Comparison of ENCODE assay signal across 36 cellular contexts in the genomic region with DNA sequence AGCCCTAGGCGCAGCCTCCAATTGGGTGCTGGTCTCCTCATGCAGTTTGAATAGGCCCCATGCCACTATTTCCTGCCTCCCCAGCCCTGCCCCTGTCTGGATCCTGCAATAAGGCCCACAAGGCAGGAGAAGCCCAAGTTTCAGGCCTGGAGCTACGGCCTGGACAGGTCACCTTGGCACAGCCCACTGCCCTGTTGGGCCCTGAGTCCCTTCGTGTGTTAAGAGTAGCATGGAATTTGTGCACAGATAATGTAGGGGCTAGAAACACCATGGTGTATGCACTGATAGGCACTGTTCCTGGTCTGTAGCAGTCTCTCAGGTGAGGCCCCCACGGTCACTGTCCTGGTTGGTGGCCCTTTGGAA. TPM values are rescaled to one million over a fixed set of nuclear protein-coding genes. Genes with fewer than 3 reads are reported as not detected.
"Had no signal": no experiment of that assay in that cellular context is flagged by ENCODE, and none has a peak within 500 bp of the region (broad histone marks: within the 10 kb centered on the region; RNA-seq: fewer than 3 reads in every experiment).

No MANE protein-coding gene starts in this region.

- H3K9me3 ChIP-seq: adrenal gland, body of pancreas, breast epithelium had no signal

- H3K4me1 Mint-ChIP-seq: activated B cell treated with CpG ODN at 0.5 μM for 24 hours had no signal

- H3K4me3 Mint-ChIP-seq: activated B cell treated with CpG ODN at 0.5 μM for 24 hours; activated CD4-positive, alpha-beta memory T cell treated with anti-CD3 and anti-CD28 coated beads for 36 hours; activated CD8-positive, alpha-beta T cell treated with anti-CD3 and anti-CD28 coated beads for 36 hours; activated naive CD4-positive, alpha-beta T cell treated with anti-CD3 and anti-CD28 coated beads for 36 hours; activated naive CD8-positive, alpha-beta T cell treated with anti-CD3 and anti-CD28 coated beads for 36 hours; activated T-cell treated with anti-CD3 and anti-CD28 coated beads, Interleukin-2, amount 50 U/mL, for 4 hours; activated T-cell treated with anti-CD3 and anti-CD28 coated beads, Interleukin-2, amount 50 U/mL, for 72 hours; activated T-helper 1 cell treated with anti-CD3 and anti-CD28 coated beads, Interleukin-12 subunit alpha, Interleukin-12 subunit beta, Interleukin-2, Interleukin-4 antibody, amounts not matched to agents 30 ng/mL and 10 ng/mL and 1 ng/mL, durations not matched to agents 14 hours and 24 hours and 36 hours; activated T-helper 17 cell treated with anti-CD3 and anti-CD28 coated beads, Interleukin-2, amount 50 U/mL, for 72 hours; T-helper 1 cell treated with Interleukin-12 subunit alpha and Interleukin-12 subunit beta and Interleukin-4 antibody, amounts not matched to agents 30 μg/mL and 1 μg/mL, for 36 hours; T-helper 2 cell treated with Interferon-gamma antibody and Interleukin-4, amounts not matched to agents 5 μg/mL and 100 μg/mL, for 36 hours had no signal

- H3K4me1 ChIP-seq: adrenal gland, body of pancreas, breast epithelium had no signal

- DNase-seq: activated B cell treated with CpG ODN at 0.5 μM for 24 hours; activated CD4-positive, alpha-beta memory T cell treated with anti-CD3 and anti-CD28 coated beads for 36 hours; activated CD4-positive, alpha-beta T cell treated with anti-CD3 and anti-CD28 coated beads for 4 hours; activated CD4-positive, alpha-beta T cell treated with anti-CD3 and anti-CD28 coated beads, Interleukin-2, amount 50 U/mL, for 1 hour; activated CD4-positive, alpha-beta T cell treated with anti-CD3 and anti-CD28 coated beads, Interleukin-2, amount 50 U/mL, for 4 hours; activated CD4-positive, CD25-positive, alpha-beta regulatory T cell treated with anti-CD3 and anti-CD28 coated beads, Interleukin-2, amount 50 U/mL, for 72 hours; activated CD8-positive, alpha-beta memory T cell treated with anti-CD3 and anti-CD28 coated beads, Interleukin-2, amount 50 U/mL, for 4 hours; activated CD8-positive, alpha-beta T cell treated with anti-CD3 and anti-CD28 coated beads for 36 hours; activated effector memory CD4-positive, alpha-beta T cell treated with anti-CD3 and anti-CD28 coated beads, Interleukin-2, amount 50 U/mL, for 16 hours; activated gamma-delta T cell treated with Interleukin-2 at 50 U/mL for 16 hours; activated naive CD4-positive, alpha-beta T cell; activated naive CD4-positive, alpha-beta T cell treated with anti-CD3 and anti-CD28 coated beads for 36 hours; activated naive CD4-positive, alpha-beta T cell treated with anti-CD3 and anti-CD28 coated beads, Interleukin-2, amount 50 U/mL, for 16 hours; activated naive CD8-positive, alpha-beta T cell treated with anti-CD3 and anti-CD28 coated beads for 36 hours; activated T-cell treated with anti-CD3 and anti-CD28 coated beads for 4 hours; activated T-cell treated with anti-CD3 and anti-CD28 coated beads, Interleukin-2, amount 50 U/mL, for 1 hour; activated T-cell treated with anti-CD3 and anti-CD28 coated beads, Interleukin-2, amount 50 U/mL, for 4 hours; activated T-cell treated with anti-CD3 and anti-CD28 coated beads, Interleukin-2, amount 50 U/mL, for 72 hours; adrenal gland; amniotic stem cell; aorta; body of pancreas; brain microvascular endothelial cell; central memory CD4-positive, alpha-beta T cell; T-helper 1 cell; T-helper 2 cell; T-helper 9 cell had no signal

- H3K27me3 ChIP-seq: adrenal gland, body of pancreas, brain microvascular endothelial cell, breast epithelium had no signal

- H3K27ac Mint-ChIP-seq: activated B cell treated with CpG ODN at 0.5 μM for 24 hours; activated CD4-positive, alpha-beta memory T cell treated with anti-CD3 and anti-CD28 coated beads for 36 hours; activated CD8-positive, alpha-beta T cell treated with anti-CD3 and anti-CD28 coated beads for 36 hours; activated naive CD4-positive, alpha-beta T cell treated with anti-CD3 and anti-CD28 coated beads for 36 hours; activated naive CD4-positive, alpha-beta T cell treated with anti-CD3 and anti-CD28 coated beads, Interleukin-2, amount 50 U/mL, for 72 hours; activated naive CD8-positive, alpha-beta T cell treated with anti-CD3 and anti-CD28 coated beads for 36 hours; activated T-cell treated with anti-CD3 and anti-CD28 coated beads, Interleukin-2, amount 50 U/mL, for 72 hours; activated T-helper 17 cell treated with anti-CD3 and anti-CD28 coated beads, Interleukin-2, amount 50 U/mL, for 72 hours; T-helper 1 cell treated with Interleukin-12 subunit alpha and Interleukin-12 subunit beta and Interleukin-4 antibody, amounts not matched to agents 30 μg/mL and 1 μg/mL, for 36 hours; T-helper 2 cell treated with Interferon-gamma antibody and Interleukin-4, amounts not matched to agents 5 μg/mL and 100 μg/mL, for 36 hours had no signal

- H3K4me3 ChIP-seq: adrenal gland, body of pancreas, breast epithelium had no signal

- H3K36me3 ChIP-seq: adrenal gland, brain microvascular endothelial cell, breast epithelium had no signal

- H3K9me3 Mint-ChIP-seq: activated B cell treated with CpG ODN at 0.5 μM for 24 hours; activated CD4-positive, alpha-beta memory T cell treated with anti-CD3 and anti-CD28 coated beads for 36 hours; activated CD8-positive, alpha-beta T cell treated with anti-CD3 and anti-CD28 coated beads for 36 hours; activated naive CD4-positive, alpha-beta T cell treated with anti-CD3 and anti-CD28 coated beads for 36 hours; activated naive CD4-positive, alpha-beta T cell treated with anti-CD3 and anti-CD28 coated beads, Interleukin-2, amount 50 U/mL, for 72 hours; activated naive CD8-positive, alpha-beta T cell treated with anti-CD3 and anti-CD28 coated beads for 36 hours; activated T-cell treated with anti-CD3 and anti-CD28 coated beads, Interleukin-2, amount 50 U/mL, for 4 hours; activated T-cell treated with anti-CD3 and anti-CD28 coated beads, Interleukin-2, amount 50 U/mL, for 72 hours; activated T-helper 1 cell treated with anti-CD3 and anti-CD28 coated beads, Interleukin-12 subunit alpha, Interleukin-12 subunit beta, Interleukin-2, Interleukin-4 antibody, amounts not matched to agents 30 ng/mL and 10 ng/mL and 1 ng/mL, durations not matched to agents 14 hours and 24 hours and 36 hours; activated T-helper 17 cell treated with anti-CD3 and anti-CD28 coated beads, Interleukin-2, amount 50 U/mL, for 72 hours; T-helper 1 cell treated with Interleukin-12 subunit alpha and Interleukin-12 subunit beta and Interleukin-4 antibody, amounts not matched to agents 30 μg/mL and 1 μg/mL, for 36 hours; T-helper 2 cell treated with Interferon-gamma antibody and Interleukin-4, amounts not matched to agents 5 μg/mL and 100 μg/mL, for 36 hours had no signal

- H3K27me3 Mint-ChIP-seq: activated B cell treated with CpG ODN at 0.5 μM for 24 hours; activated CD4-positive, alpha-beta memory T cell treated with anti-CD3 and anti-CD28 coated beads for 36 hours; activated CD8-positive, alpha-beta T cell treated with anti-CD3 and anti-CD28 coated beads for 36 hours; activated naive CD8-positive, alpha-beta T cell treated with anti-CD3 and anti-CD28 coated beads for 36 hours; activated T-helper 17 cell treated with anti-CD3 and anti-CD28 coated beads, Interleukin-2, amount 50 U/mL, for 72 hours had no signal

- H3K27ac ChIP-seq: adrenal gland, body of pancreas, brain microvascular endothelial cell, breast epithelium had no signal

RNA-seq across cellular contexts. Expression of gene CDC45, which starts 20.1 kb away (rescaled TPM):
- total RNA-seq: body of pancreas, cardiac septum had no signal

RNA-seq across cellular contexts. Expression of gene CLDN5, which starts 24.3 kb away (rescaled TPM):
- total RNA-seq: activated B cell treated with CpG ODN at 0.5 μM for 24 hours; activated CD8-positive, alpha-beta memory T cell treated with anti-CD3 and anti-CD28 coated beads for 36 hours; activated CD8-positive, alpha-beta T cell treated with anti-CD3 and anti-CD28 coated beads for 36 hours; activated naive CD4-positive, alpha-beta T cell treated with anti-CD3 and anti-CD28 coated beads, Interleukin-2, amount 50 U/mL, for 72 hours; activated naive CD8-positive, alpha-beta T cell treated with anti-CD3 and anti-CD28 coated beads for 36 hours; astrocyte had no signal
